In genomic region chr16:10646581-10647263, GRCh38 we compare ENCODE assay signal across 25 cellular contexts. TPM values are rescaled to one million over a fixed set of nuclear protein-coding genes. Genes with fewer than 3 reads are reported as not detected.
"Had no signal": no experiment of that assay in that cellular context is flagged by ENCODE, and none has a peak within 500 bp of the region (broad histone marks: within the 10 kb centered on the region; RNA-seq: fewer than 3 reads in every experiment).

No MANE protein-coding gene starts in this region.

- DNase-seq: activated CD4-positive, alpha-beta T cell treated with anti-CD3 and anti-CD28 coated beads, Interleukin-2, amount 10 ng/mL, durations not matched to agents 24 days and 14 days; activated CD4-positive, CD25-positive, alpha-beta regulatory T cell; activated CD8-positive, alpha-beta T cell treated with anti-CD3 and anti-CD28 coated beads for 36 hours; activated naive CD4-positive, alpha-beta T cell; activated naive CD8-positive, alpha-beta T cell treated with anti-CD3 and anti-CD28 coated beads for 36 hours; activated T-cell treated with anti-CD3 and anti-CD28 coated beads, Interleukin-2, amount 50 U/mL, for 1 hour; amygdala; dorsolateral prefrontal cortex; foreskin keratinocyte; glutamatergic neuron; hippocampal formation; left ventricle myocardium inferior; mesendoderm; natural killer cell; stimulated activated CD8-positive, alpha-beta memory T cell treated with anti-CD3 and anti-CD28 coated beads, Interleukin-4, amount 100 ng/mL, for 48 hours; stimulated activated naive CD4-positive, alpha-beta T cell; SW 1271 had no signal

- H3K4me1 Mint-ChIP-seq: activated CD4-positive, alpha-beta T cell treated with anti-CD3 and anti-CD28 coated beads, Interleukin-2, amount 10 ng/mL, durations not matched to agents 24 days and 14 days; activated naive CD8-positive, alpha-beta T cell treated with anti-CD3 and anti-CD28 coated beads for 36 hours; activated T-helper 17 cell treated with anti-CD3 and anti-CD28 coated beads, Interleukin-2, amount 50 U/mL, for 72 hours; natural killer cell had no signal

- FAIRE-seq: islet of Langerhans, urothelium cell line had no signal

- H3K9me3 ChIP-seq: left ventricle myocardium inferior, neutrophil had no signal

- H3K27me3 Mint-ChIP-seq: activated CD4-positive, alpha-beta T cell treated with anti-CD3 and anti-CD28 coated beads, Interleukin-2, amount 10 ng/mL, durations not matched to agents 24 days and 14 days; activated naive CD8-positive, alpha-beta T cell treated with anti-CD3 and anti-CD28 coated beads for 36 hours had no signal

- H3K9ac ChIP-seq: parathyroid adenoma had no signal

- H3K4me3 Mint-ChIP-seq: activated CD4-positive, alpha-beta T cell treated with anti-CD3 and anti-CD28 coated beads, Interleukin-2, amount 10 ng/mL, durations not matched to agents 24 days and 14 days; activated CD8-positive, alpha-beta T cell treated with anti-CD3 and anti-CD28 coated beads for 36 hours; activated naive CD8-positive, alpha-beta T cell treated with anti-CD3 and anti-CD28 coated beads for 36 hours; activated T-helper 17 cell treated with anti-CD3 and anti-CD28 coated beads, Interleukin-2, amount 50 U/mL, for 72 hours; natural killer cell had no signal

- H3K4me1 ChIP-seq: foreskin keratinocyte, parathyroid adenoma had no signal

- H3K4me3 ChIP-seq: dorsolateral prefrontal cortex, left ventricle myocardium inferior had no signal

- H3K27ac ChIP-seq: dorsolateral prefrontal cortex, epithelial cell of prostate, foreskin keratinocyte, left ventricle myocardium inferior, neutrophil, parathyroid adenoma had no signal

- H3K27me3 ChIP-seq: dorsolateral prefrontal cortex, foreskin keratinocyte, neutrophil had no signal

- H3K36me3 Mint-ChIP-seq: activated naive CD8-positive, alpha-beta T cell treated with anti-CD3 and anti-CD28 coated beads for 36 hours; natural killer cell had no signal

- H3K79me2 ChIP-seq: parathyroid adenoma had no signal

- H3K36me3 ChIP-seq: left ventricle myocardium inferior, neutrophil had no signal

- H3K9me3 Mint-ChIP-seq: activated CD4-positive, alpha-beta T cell treated with anti-CD3 and anti-CD28 coated beads, Interleukin-2, amount 10 ng/mL, durations not matched to agents 24 days and 14 days; activated CD8-positive, alpha-beta T cell treated with anti-CD3 and anti-CD28 coated beads for 36 hours; activated naive CD8-positive, alpha-beta T cell treated with anti-CD3 and anti-CD28 coated beads for 36 hours; activated T-helper 17 cell treated with anti-CD3 and anti-CD28 coated beads, Interleukin-2, amount 50 U/mL, for 72 hours; natural killer cell had no signal

- ATAC-seq: activated CD8-positive, alpha-beta T cell treated with anti-CD3 and anti-CD28 coated beads for 36 hours; activated T-helper 17 cell treated with anti-CD3 and anti-CD28 coated beads, Interleukin-2, amount 50 U/mL, for 72 hours; foreskin keratinocyte; natural killer cell had no signal

- H2AFZ ChIP-seq: parathyroid adenoma had no signal

- H3K27ac Mint-ChIP-seq: activated CD4-positive, alpha-beta T cell treated with anti-CD3 and anti-CD28 coated beads, Interleukin-2, amount 10 ng/mL, durations not matched to agents 24 days and 14 days; activated CD8-positive, alpha-beta T cell treated with anti-CD3 and anti-CD28 coated beads for 36 hours; activated naive CD8-positive, alpha-beta T cell treated with anti-CD3 and anti-CD28 coated beads for 36 hours; activated T-helper 17 cell treated with anti-CD3 and anti-CD28 coated beads, Interleukin-2, amount 50 U/mL, for 72 hours; natural killer cell had no signal

RNA-seq across cellular contexts. Expression of gene TEKT5, which starts 48.0 kb away (rescaled TPM):
- total RNA-seq: activated CD4-positive, alpha-beta T cell treated with anti-CD3 and anti-CD28 coated beads, Interleukin-2, amount 10 ng/mL, durations not matched to agents 24 days and 14 days; activated naive CD8-positive, alpha-beta T cell treated with anti-CD3 and anti-CD28 coated beads for 36 hours; fibroblast of lung; foreskin keratinocyte; left ventricle myocardium inferior; T-helper 2 cell treated with Interferon-gamma antibody and Interleukin-4, amounts not matched to agents 100 ng/mL and 5 ng/mL, for 36 hours had no signal
- polyA plus RNA-seq: foreskin keratinocyte had no signal
